8 cellular contexts compared by ENCODE assay signal in the genomic region with DNA sequence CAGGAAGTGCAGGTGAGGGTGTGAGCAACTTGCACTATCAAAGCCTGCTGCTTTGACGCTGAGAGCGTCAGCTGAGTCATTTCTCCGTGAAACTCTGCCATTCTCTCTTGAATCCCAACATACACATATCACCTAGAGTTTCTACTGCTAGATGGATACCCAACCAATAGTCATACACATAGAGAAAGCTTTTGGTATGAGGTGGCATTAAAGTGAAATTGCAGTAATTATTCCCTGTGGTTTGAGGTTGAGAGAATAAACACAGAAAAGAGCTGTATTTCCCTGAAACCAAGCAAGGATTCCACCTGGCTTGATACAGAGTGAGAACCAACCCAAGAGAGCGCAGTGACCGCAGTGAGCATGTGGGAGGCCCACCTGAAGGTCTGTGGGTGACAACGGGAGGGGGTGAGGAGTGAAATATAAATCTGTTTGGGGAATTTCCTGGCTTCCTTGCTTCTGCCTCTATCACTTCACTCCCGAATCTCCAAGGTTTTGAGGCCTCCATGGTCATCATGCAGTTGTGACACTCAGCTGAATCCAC. TPM values are rescaled to one million over a fixed set of nuclear protein-coding genes. Genes with fewer than 3 reads are reported as not detected.
DNase-seq lines count a peak whose midpoint lies in the region; ATAC-seq and TF ChIP-seq lines count a peak whose summit lies in the region.

No MANE protein-coding gene starts in this region.

- peak overlapping the region; percentile 9; the same call in 1 of the 2 replicates for H3K4me3 ChIP-seq in OCI-LY3 (ENCODE audit: low read length)
- H3K4me3 ChIP-seq in coronary artery = no peak overlapping the region
- no peak overlapping the region for H3K4me3 ChIP-seq in adrenal gland

- peak overlapping the region; percentile 40; the same call in 1 of the 2 replicates for H3K27ac ChIP-seq in OCI-LY3 (ENCODE audit: low read length)
- H3K27ac ChIP-seq in coronary artery = no peak overlapping the region
- no peak overlapping the region for H3K27ac ChIP-seq in adrenal gland

- peak overlapping the region; percentile 48 for H3K4me2 ChIP-seq in OCI-LY3 (ENCODE audit: low read length)

- peaks cover 21% of the 10 kb centered on the region for H3K4me1 ChIP-seq in OCI-LY3 (ENCODE audit: low read length)
- no peaks in the 10 kb centered on the region for H3K4me1 ChIP-seq in adrenal gland (replicated peaks in 1 of 2)

- peak overlapping the region; percentile 62; the same call in 1 of the 2 replicates for H2AFZ ChIP-seq in OCI-LY3 (ENCODE audit: low read depth, low read length)

- no peaks in the 10 kb centered on the region for H3K79me2 ChIP-seq in OCI-LY3 (ENCODE audit: low read length)

- 0 out of 2 replicates have a peak, but pooled peaks cover under 1% of the 10 kb centered on the region for H3K27me3 ChIP-seq in OCI-LY3 (ENCODE audit: low read depth, low read length)
- no peaks in the 10 kb centered on the region for H3K27me3 ChIP-seq in adrenal gland

- H3K9ac ChIP-seq in OCI-LY3 (ENCODE audit: low read length) = peak overlapping the region; percentile 15; the same call in 1 of the 2 replicates

- ATAC-seq in GM18502 (IDR thresholded peaks at IDR 0.05; ENCODE audit: poor library complexity, unreplicated experiment) = peak; percentile 97
- peak; percentile 75 for ATAC-seq in GM19328 (IDR thresholded peaks at IDR 0.05; ENCODE audit: unreplicated experiment)
- ATAC-seq in HG02870 (IDR thresholded peaks at IDR 0.05; ENCODE audit: unreplicated experiment) = peak; percentile 95

- TF ChIP-seq POLR2A in adrenal gland (IDR thresholded peaks at IDR 0.05) = no peak

- TF ChIP-seq CTCF in OCI-LY3 (IDR thresholded peaks at IDR 0.05; ENCODE audit: low read depth, low read length) (no peak), coronary artery (IDR thresholded peaks at IDR 0.05) (no peak), adrenal gland (IDR thresholded peaks at IDR 0.05) (no peak)

- intact Hi-C loops in adrenal gland (cut with DNase I) = no loop called here

- 87 to 90% (median 88%) methylated on average over 7 of the region's 7 CpGs for WGBS in adrenal gland, 4 donors

- DNase-seq in coronary artery (ENCODE audit: low spot score) (no peak), adrenal gland (no peak), NCI-H82 treated with DMSO at 0.1 percent for 48 hours (lab: John Stamatoyannopoulos, UW; ENCODE audit: unreplicated experiment) (no peak), NCI-H524 (lab: John Stamatoyannopoulos, UW) (no peak)

- H3K36me3 ChIP-seq in OCI-LY3 (replicated peaks; ENCODE audit: low read depth, low read length) (no peaks in the 10 kb centered on the region), adrenal gland (replicated peaks in 1 of 2) (no peaks in the 10 kb centered on the region)

- no peaks in the 10 kb centered on the region for H4K20me1 ChIP-seq in OCI-LY3 (ENCODE audit: insufficient read depth, low read length)

- H3K9me3 ChIP-seq in OCI-LY3 (ENCODE audit: insufficient read depth, low read length) (no peaks in the 10 kb centered on the region), adrenal gland (replicated peaks in 1 of 3) (no peaks in the 10 kb centered on the region)

RNA-seq across cellular contexts. Expression of a gene that starts 28.8 kb away (rescaled TPM):
- 10 to 100 TPM; 17.2 to 39.2 (median 30.6) TPM for total RNA-seq in adrenal gland
- polyA plus RNA-seq in adrenal gland = 10 to 100 TPM; 19.0 to 52.8 (median 39.1) TPM
